ENCODE assay signal across 19 cellular contexts in genomic region chr2:151729837-151730236, GRCh38. TPM values are rescaled to one million over a fixed set of nuclear protein-coding genes. Genes with fewer than 3 reads are reported as not detected.
DNase-seq lines count a peak whose midpoint lies in the region; ATAC-seq, FAIRE-seq and TF ChIP-seq lines count a peak whose summit lies in the region.
"Had no signal": no experiment of that assay in that cellular context is flagged by ENCODE, and none has a peak within 500 bp of the region (broad histone marks: within the 10 kb centered on the region; RNA-seq: fewer than 3 reads in every experiment).

No MANE protein-coding gene starts in this region.

- H3K27me3 ChIP-seq in endodermal cell (ENCODE audit: control insufficient read depth, insufficient read depth, low read length, poor library complexity, severe bottlenecking) = no peaks in the 10 kb centered on the region
- H3K27me3 ChIP-seq: colonic mucosa had no signal

- H3K4me3 ChIP-seq in endodermal cell (ENCODE audit: low read length) = no peak overlapping the region
- H3K4me3 ChIP-seq: colonic mucosa, lung had no signal

- no peak for TF ChIP-seq CTCF in endodermal cell (conservative IDR thresholded peaks at IDR 0.05)

- WGBS in endodermal cell (ENCODE audit: insufficient coverage in 1 of 2, insufficient read length in 1 of 2), 2 experiments = no CpG with 5 or more reads among the region's 1 CpG

- no peak for ATAC-seq in stimulated activated naive CD8-positive, alpha-beta T cell treated with anti-CD3 and anti-CD28 coated beads, Interleukin-15, Interleukin-2, amounts not matched to agents 100 U/mL and 50 U/mL, for 24 hours
- ATAC-seq in HG03045 (IDR thresholded peaks at IDR 0.05; ENCODE audit: unreplicated experiment) = peak; percentile 38
- ATAC-seq: right cardiac atrium, T-helper 17 cell had no signal

- peaks cover 9% of the 10 kb centered on the region for H3K4me1 Mint-ChIP-seq in stimulated activated naive CD8-positive, alpha-beta T cell treated with anti-CD3 and anti-CD28 coated beads, Interleukin-15, Interleukin-2, amounts not matched to agents 100 ng/mL and 50 ng/mL, for 24 hours (ENCODE audit: low read depth)
- H3K4me1 Mint-ChIP-seq in endodermal cell = peaks cover 51% of the 10 kb centered on the region
- H3K4me1 Mint-ChIP-seq: T-helper 17 cell had no signal

- FAIRE-seq in GM12892 (lab: Jason Lieb, UNC) = no peak

- no peaks in the 10 kb centered on the region for H3K27me3 Mint-ChIP-seq in stimulated activated naive CD8-positive, alpha-beta T cell treated with anti-CD3 and anti-CD28 coated beads, Interleukin-15, Interleukin-2, amounts not matched to agents 100 ng/mL and 50 ng/mL, for 24 hours
- H3K27me3 Mint-ChIP-seq in endodermal cell (ENCODE audit: insufficient read depth) = no peaks in the 10 kb centered on the region
- H3K27me3 Mint-ChIP-seq: T-helper 17 cell had no signal

- H3K9me3 Mint-ChIP-seq in stimulated activated naive CD8-positive, alpha-beta T cell treated with anti-CD3 and anti-CD28 coated beads, Interleukin-15, Interleukin-2, amounts not matched to agents 100 ng/mL and 50 ng/mL, for 24 hours = no peaks in the 10 kb centered on the region
- no peaks in the 10 kb centered on the region for H3K9me3 Mint-ChIP-seq in endodermal cell
- H3K9me3 Mint-ChIP-seq: CD4-positive, CD25-positive, alpha-beta regulatory T cell; immature natural killer cell had no signal

- no peaks in the 10 kb centered on the region for H3K36me3 Mint-ChIP-seq in stimulated activated naive CD8-positive, alpha-beta T cell treated with anti-CD3 and anti-CD28 coated beads, Interleukin-15, Interleukin-2, amounts not matched to agents 100 ng/mL and 50 ng/mL, for 24 hours (ENCODE audit: low read depth)
- peaks cover under 1% of the 10 kb centered on the region for H3K36me3 Mint-ChIP-seq in endodermal cell (ENCODE audit: low read depth)

- H3K4me1 ChIP-seq in endodermal cell (ENCODE audit: control insufficient read depth, insufficient read depth, low read length) = no peaks in the 10 kb centered on the region
- H3K4me1 ChIP-seq: colonic mucosa had no signal

- H3K27ac ChIP-seq in endodermal cell (ENCODE audit: low read depth, low read length) = no peak overlapping the region
- H3K27ac ChIP-seq: colonic mucosa had no signal

- H3K36me3 ChIP-seq in endodermal cell (ENCODE audit: control insufficient read depth, insufficient read depth, low read length) = no peaks in the 10 kb centered on the region
- H3K36me3 ChIP-seq: colonic mucosa had no signal

- no peak overlapping the region for H3K4me3 Mint-ChIP-seq in stimulated activated naive CD8-positive, alpha-beta T cell treated with anti-CD3 and anti-CD28 coated beads, Interleukin-15, Interleukin-2, amounts not matched to agents 100 ng/mL and 50 ng/mL, for 24 hours
- H3K4me3 Mint-ChIP-seq in endodermal cell = no peak overlapping the region
- H3K4me3 Mint-ChIP-seq: CD4-positive, CD25-positive, alpha-beta regulatory T cell; immature natural killer cell; T-helper 17 cell had no signal

- DNase-seq in stimulated activated naive CD8-positive, alpha-beta T cell treated with anti-CD3 and anti-CD28 coated beads, Interleukin-15, Interleukin-2, amounts not matched to agents 100 U/mL and 50 U/mL, for 24 hours = no peak
- no peak for DNase-seq in endodermal cell
- DNase-seq in GM12892 (ENCODE audit: insufficient read length) = no peak
- DNase-seq in activated CD4-positive, alpha-beta T cell treated with anti-CD3 and anti-CD28 coated beads for 4 hours = no peak
- no peak for DNase-seq in COLO829 (ENCODE audit: low spot score)
- no peak for DNase-seq in erythroblast (lab: John Stamatoyannopoulos, UW)
- DNase-seq: 8988T; activated naive CD4-positive, alpha-beta T cell; CD4-positive, CD25-positive, alpha-beta regulatory T cell; colonic mucosa; immature natural killer cell; NCI-H2227 treated with DMSO at 0.1 percent for 48 hours; right cardiac atrium; SHP77; stimulated activated CD4-positive, alpha-beta T cell treated with anti-CD3 and anti-CD28 coated beads, Interleukin-2, amount 100 ng/mL, for 24 hours; T-helper 17 cell had no signal

- TF ChIP-seq POLR2A in GM12892 (IDR thresholded peaks at IDR 0.05; ENCODE audit: low read depth, low read length) (no peak), erythroblast (IDR thresholded peaks at IDR 0.05; ENCODE audit: low read length) (no peak)

- no peaks in the 10 kb centered on the region for H3K9me3 ChIP-seq in endodermal cell (ENCODE audit: control insufficient read depth, low read length)
- H3K9me3 ChIP-seq: colonic mucosa had no signal

- H3K27ac Mint-ChIP-seq in stimulated activated naive CD8-positive, alpha-beta T cell treated with anti-CD3 and anti-CD28 coated beads, Interleukin-15, Interleukin-2, amounts not matched to agents 100 ng/mL and 50 ng/mL, for 24 hours = peak overlapping the region; percentile 2
- H3K27ac Mint-ChIP-seq in endodermal cell = peak overlapping the region; percentile 54
- H3K27ac Mint-ChIP-seq: CD4-positive, CD25-positive, alpha-beta regulatory T cell; T-helper 17 cell had no signal

- H3K9ac ChIP-seq in endodermal cell (ENCODE audit: extremely low read depth, low read length, poor library complexity, severe bottlenecking) = no peak overlapping the region

RNA-seq across cellular contexts. Expression of gene NEB, which starts 4.4 kb away (rescaled TPM):
- 1 to 10 TPM; 4.4 to 5.4 TPM for total RNA-seq in endodermal cell
- 0.18 TPM for polyA plus RNA-seq in endodermal cell (2013, experiment 1 of 2)
- 0.21 TPM for polyA plus RNA-seq in endodermal cell (2013, experiment 2 of 2)
- 1.7 TPM for polyA plus RNA-seq in GM12892 (2012; ENCODE audit: missing spikeins)
